In genomic region chr1:63642901-63643300, GRCh38 we compare ENCODE assay signal across 20 cellular contexts. TPM values are rescaled to one million over a fixed set of nuclear protein-coding genes. Genes with fewer than 3 reads are reported as not detected.
DNase-seq lines count a peak whose midpoint lies in the region; ATAC-seq and TF ChIP-seq lines count a peak whose summit lies in the region.
"Had no signal": no experiment of that assay in that cellular context is flagged by ENCODE, and none has a peak within 500 bp of the region (broad histone marks: within the 10 kb centered on the region; RNA-seq: fewer than 3 reads in every experiment).

No MANE protein-coding gene starts in this region.

- H3K4me1 Mint-ChIP-seq in Calu3 (ENCODE audit: low read depth, unreplicated experiment) = peaks cover 84% of the 10 kb centered on the region
- H3K4me1 Mint-ChIP-seq in nephron = peaks cover 74% of the 10 kb centered on the region
- H3K4me1 Mint-ChIP-seq: B cell, IgD-negative memory B cell had no signal

- DNase-seq in DMS79 treated with DMSO at 0.1 percent for 48 hours (lab: John Stamatoyannopoulos, UW) (peak; percentile 39), DMS79 (lab: John Stamatoyannopoulos, UW) (no peak), Calu3 (no peak), NCI-H69 (lab: John Stamatoyannopoulos, UW) (peak; percentile 9), germinal center (ENCODE audit: low spot score) (no peak)
- DNase-seq: 8988T; CD4-positive, CD25-positive, alpha-beta regulatory T cell; COR-L47; H7; MM.1S; NCI-H1092 treated with DMSO at 0.1 percent for 48 hours; NCI-H1694; NCI-H2081 treated with DMSO at 0.1 percent for 48 hours; NCI-H226; SIG-M5 had no signal

- H3K9me3 Mint-ChIP-seq in Calu3 (ENCODE audit: low read depth, unreplicated experiment) (peaks cover 3% of the 10 kb centered on the region), nephron (peaks cover 5% of the 10 kb centered on the region)
- H3K9me3 Mint-ChIP-seq: CD4-positive, CD25-positive, alpha-beta regulatory T cell; IgD-negative memory B cell had no signal

- H3K36me3 Mint-ChIP-seq in Calu3 (ENCODE audit: insufficient read depth, unreplicated experiment) (peaks cover 21% of the 10 kb centered on the region), nephron (ENCODE audit: low read depth) (peaks cover 55% of the 10 kb centered on the region)

- H3K4me3 Mint-ChIP-seq in Calu3 (ENCODE audit: low read depth, unreplicated experiment) (peak overlapping the region; percentile 2), nephron (no peak overlapping the region)
- H3K4me3 Mint-ChIP-seq: B cell; CD4-positive, CD25-positive, alpha-beta regulatory T cell; IgD-negative memory B cell had no signal

- ATAC-seq in HG03342 (IDR thresholded peaks at IDR 0.05; ENCODE audit: unreplicated experiment) = no peak
- no peak for ATAC-seq in GM21360 (IDR thresholded peaks at IDR 0.05; ENCODE audit: unreplicated experiment)

- TF ChIP-seq CTCF in Calu3 (IDR thresholded peaks at IDR 0.05; ENCODE audit: unreplicated experiment) (no peak), nephron (IDR thresholded peaks at IDR 0.05; ENCODE audit: unreplicated experiment in 3 of 3) (no peak)

- H3K27ac Mint-ChIP-seq in Calu3 (ENCODE audit: unreplicated experiment) (peak overlapping the region; percentile 75), nephron (peak overlapping the region; percentile 48 to 91 (median 63))
- H3K27ac Mint-ChIP-seq: B cell; CD4-positive, CD25-positive, alpha-beta regulatory T cell; IgD-negative memory B cell had no signal

- no TSS peak for BruUV-seq in Calu3 (replicated peaks; lab: Mats Ljungman, UMichigan)

- H3K27me3 Mint-ChIP-seq in Calu3 (ENCODE audit: unreplicated experiment) (no peaks in the 10 kb centered on the region), nephron (ENCODE audit: low read depth) (no peaks in the 10 kb centered on the region)
- H3K27me3 Mint-ChIP-seq: B cell; CD4-positive, CD25-positive, alpha-beta regulatory T cell; IgD-negative memory B cell had no signal

- CTCF ChIA-PET in Calu3 (lab: Charles Lee) = interaction anchor here (1.5 to 2.8 kb wide), 2 partner anchors 18 to 32 kb away, joined by 4 to 11 read pairs; no protein-coding TSS in a partner anchor

- intact Hi-C loops in Calu3 (cut with micrococcal nuclease; ENCODE audit: unreplicated experiment) = no loop called here

RNA-seq across cellular contexts. Expression of gene PGM1, which starts 49.7 kb away (rescaled TPM):
- total RNA-seq in Calu3 (2022) = 52.9 and 56.6 TPM in 2 replicates

Comparison
In these comparisons a context has a peak if more than half of its experiments do, and no peak if none do; other contexts are left out.
1. DNase-seq: peak in DMS79 treated with DMSO at 0.1 percent for 48 hours (single experiment) and NCI-H69 (single experiment); none in DMS79 (single experiment), Calu3 (single experiment) and germinal center (single experiment).